Comparison of ENCODE assay signal across 8 cellular contexts in genomic region chr1:10679521-10680220, GRCh38.
DNase-seq lines count a peak whose midpoint lies in the region; ATAC-seq, FAIRE-seq and TF ChIP-seq lines count a peak whose summit lies in the region.

No MANE protein-coding gene starts in this region.

- no peaks in the 10 kb centered on the region for H3K36me3 Mint-ChIP-seq in HFFc6 (ENCODE audit: low read depth)
- no peaks in the 10 kb centered on the region for H3K36me3 Mint-ChIP-seq in activated T-helper 2 cell treated with anti-CD3 and anti-CD28 coated beads, Interferon-gamma antibody, Interleukin-2, Interleukin-4, amounts not matched to agents 10 μg/mL and 5 μg/mL and 100 μg/mL, durations not matched to agents 14 hours and 24 hours and 36 hours (ENCODE audit: low read depth)

- no peak for ATAC-seq in HG02885 (IDR thresholded peaks at IDR 0.05; ENCODE audit: poor library complexity, unreplicated experiment)

- in situ Hi-C loops in SK-MEL-5 (cut with HindIII; ENCODE audit: low pct_unique_long_range_greater_than_20kb, low sequenced_read_pairs): no loop called here

- no peak overlapping the region for H3K27ac Mint-ChIP-seq in HFFc6
- H3K27ac Mint-ChIP-seq in activated T-helper 2 cell treated with anti-CD3 and anti-CD28 coated beads, Interferon-gamma antibody, Interleukin-2, Interleukin-4, amounts not matched to agents 10 μg/mL and 5 μg/mL and 100 μg/mL, durations not matched to agents 14 hours and 24 hours and 36 hours: no peak overlapping the region

- H3K9me3 Mint-ChIP-seq in HFFc6: no peaks in the 10 kb centered on the region
- no peaks in the 10 kb centered on the region for H3K9me3 Mint-ChIP-seq in activated T-helper 2 cell treated with anti-CD3 and anti-CD28 coated beads, Interferon-gamma antibody, Interleukin-2, Interleukin-4, amounts not matched to agents 10 μg/mL and 5 μg/mL and 100 μg/mL, durations not matched to agents 14 hours and 24 hours and 36 hours

- no peak overlapping the region for H3K4me3 Mint-ChIP-seq in HFFc6
- H3K4me3 Mint-ChIP-seq in activated T-helper 2 cell treated with anti-CD3 and anti-CD28 coated beads, Interferon-gamma antibody, Interleukin-2, Interleukin-4, amounts not matched to agents 10 μg/mL and 5 μg/mL and 100 μg/mL, durations not matched to agents 14 hours and 24 hours and 36 hours (ENCODE audit: low read depth): no peak overlapping the region

- peaks cover 25% of the 10 kb centered on the region for H3K27me3 Mint-ChIP-seq in HFFc6 (ENCODE audit: insufficient read depth)
- H3K27me3 Mint-ChIP-seq in activated T-helper 2 cell treated with anti-CD3 and anti-CD28 coated beads, Interferon-gamma antibody, Interleukin-2, Interleukin-4, amounts not matched to agents 10 μg/mL and 5 μg/mL and 100 μg/mL, durations not matched to agents 14 hours and 24 hours and 36 hours (ENCODE audit: low read depth): no peaks in the 10 kb centered on the region

- no peak for TF ChIP-seq CTCF in HFFc6 (IDR thresholded peaks at IDR 0.05)

- DNase-seq in CD1c-positive myeloid dendritic cell (ENCODE audit: extremely low spot score): peak; percentile 3
- peak; percentile 41 for DNase-seq in HFFc6
- peak; percentile 55 for DNase-seq in SK-MEL-5 (ENCODE audit: low read depth, low spot score)
- peak; percentile 50 for DNase-seq in hepatic stellate cell (ENCODE audit: low spot score)
- DNase-seq in urothelium cell line (ENCODE audit: low spot score): peak; percentile 48
- no peak for DNase-seq in activated T-helper 2 cell treated with anti-CD3 and anti-CD28 coated beads, Interferon-gamma antibody, Interleukin-2, Interleukin-4, amounts not matched to agents 10 μg/mL and 5 μg/mL and 100 μg/mL, durations not matched to agents 14 hours and 24 hours and 36 hours (ENCODE audit: low spot score)
- no peak for DNase-seq in globus pallidus (ENCODE audit: low spot score)

- H3K4me1 Mint-ChIP-seq in HFFc6 (ENCODE audit: low read depth): no peaks in the 10 kb centered on the region
- H3K4me1 Mint-ChIP-seq in activated T-helper 2 cell treated with anti-CD3 and anti-CD28 coated beads, Interferon-gamma antibody, Interleukin-2, Interleukin-4, amounts not matched to agents 10 μg/mL and 5 μg/mL and 100 μg/mL, durations not matched to agents 14 hours and 24 hours and 36 hours (ENCODE audit: low read depth): no peaks in the 10 kb centered on the region

- intact Hi-C loops in activated T-helper 2 cell treated with anti-CD3 and anti-CD28 coated beads, Interferon-gamma antibody, Interleukin-2, Interleukin-4, amounts not matched to agents 10 μg/mL and 5 μg/mL and 100 μg/mL, durations not matched to agents 14 hours and 24 hours and 36 hours (cut with micrococcal nuclease): no loop called here

- no peak for FAIRE-seq in urothelium cell line (lab: Jason Lieb, UNC)

Comparison
In these comparisons a context has a peak if more than half of its experiments do, and no peak if none do; other contexts are left out.
1. DNase-seq: peak in CD1c-positive myeloid dendritic cell (single experiment), HFFc6 (single experiment), SK-MEL-5 (single experiment), hepatic stellate cell (single experiment) and urothelium cell line (single experiment); none in activated T-helper 2 cell treated with anti-CD3 and anti-CD28 coated beads, Interferon-gamma antibody, Interleukin-2, Interleukin-4, amounts not matched to agents 10 μg/mL and 5 μg/mL and 100 μg/mL, durations not matched to agents 14 hours and 24 hours and 36 hours (single experiment) and globus pallidus (single experiment).